1 cellular context compared by ENCODE assay signal in genomic region chr18:37176307-37176934, GRCh38.
TF ChIP-seq lines count a peak whose summit lies in the region.

No MANE protein-coding gene starts in this region.

TF ChIP-seq in GM23338, 12 proteins besides CTCF, POLR2A, EP300 and RAD21 (continued from another document):
- TF ChIP-seq REST (IDR thresholded peaks at IDR 0.05; ENCODE audit: unreplicated experiment) (no peak), ZNF114 (CRISPR knock-in tag; IDR thresholded peaks at IDR 0.05) (no peak)
